Comparison of ENCODE assay signal across 8 cellular contexts in the genomic region with DNA sequence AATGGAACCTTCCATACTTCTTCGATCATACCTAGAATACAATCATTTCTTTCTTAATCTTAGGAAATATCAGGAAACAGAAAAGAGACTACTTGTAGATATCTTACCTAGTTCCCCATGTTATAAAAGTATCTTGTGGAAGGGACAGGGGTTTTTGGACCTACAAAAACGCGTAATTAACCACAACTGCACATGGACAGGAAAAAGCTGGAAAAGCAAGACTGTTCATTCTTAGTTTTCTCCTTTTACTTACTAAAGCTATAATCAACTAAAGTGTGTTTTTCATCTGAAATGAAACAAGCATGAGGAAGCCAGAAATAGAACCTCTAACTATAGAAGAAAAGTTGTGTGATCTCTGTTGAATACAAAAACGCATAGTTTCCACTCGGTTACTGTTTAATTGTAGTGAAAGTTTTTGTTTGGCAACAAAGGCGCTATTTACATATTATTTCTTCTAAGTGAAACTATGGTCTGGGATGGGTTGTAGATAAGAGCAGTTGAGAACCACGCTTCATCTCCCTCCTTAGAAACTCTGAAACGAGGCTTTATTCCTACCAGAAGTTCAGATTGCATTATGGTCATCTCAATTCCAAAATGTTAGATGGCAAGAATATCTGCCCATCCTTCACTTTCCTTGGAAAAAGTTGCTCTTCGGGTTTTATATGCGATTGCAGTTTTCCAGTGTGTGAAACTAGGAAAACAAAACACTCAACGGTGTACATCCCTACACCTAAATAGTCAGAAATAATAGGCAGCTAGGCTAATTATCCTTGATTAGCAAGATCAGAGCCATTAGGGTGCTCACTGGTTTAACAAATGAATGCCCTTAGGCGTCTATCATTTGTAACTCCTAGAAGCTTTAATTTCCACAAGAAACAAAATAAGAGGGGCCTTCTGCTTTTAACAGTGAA. TPM values are rescaled to one million over a fixed set of nuclear protein-coding genes. Genes with fewer than 3 reads are reported as not detected.
DNase-seq lines count a peak whose midpoint lies in the region; ATAC-seq and TF ChIP-seq lines count a peak whose summit lies in the region.

No MANE protein-coding gene starts in this region.

- H3K4me3 ChIP-seq in SJCRH30 (peak overlapping the region; percentile 87), spleen (peak overlapping the region; percentile 19 to 73 (median 47))

- no peak for ATAC-seq in foreskin keratinocyte
- ATAC-seq in GM18519 (IDR thresholded peaks at IDR 0.05; ENCODE audit: low FRiP score, unreplicated experiment), result no peak

- H3K27ac ChIP-seq in SJCRH30, result peak overlapping the region; percentile 94
- H3K27ac ChIP-seq in foreskin keratinocyte, result peak overlapping the region; percentile 68
- peak overlapping the region in 1 of 8 donors; percentile 38 for H3K27ac ChIP-seq in spleen

- no peaks in the 10 kb centered on the region for H3K27me3 ChIP-seq in SJCRH30
- no peaks in the 10 kb centered on the region for H3K27me3 ChIP-seq in foreskin keratinocyte
- peaks cover 0 to 47% (median 27%) of the 10 kb centered on the region in 7 donors for H3K27me3 ChIP-seq in spleen (replicated peaks in 1 of 7)

- peak overlapping the region; percentile 74 for H3K27ac Mint-ChIP-seq in T-helper 1 cell treated with Interleukin-12 subunit alpha and Interleukin-12 subunit beta and Interleukin-4 antibody, amounts not matched to agents 30 μg/mL and 1 μg/mL, for 36 hours

- peaks cover 32% of the 10 kb centered on the region for H3K4me1 ChIP-seq in SJCRH30
- peaks cover 15% of the 10 kb centered on the region for H3K4me1 ChIP-seq in foreskin keratinocyte
- H3K4me1 ChIP-seq in spleen, result peaks cover 0 to 43% (median 22%) of the 10 kb centered on the region in 6 donors

- no peaks in the 10 kb centered on the region for H3K9me3 Mint-ChIP-seq in T-helper 1 cell treated with Interleukin-12 subunit alpha and Interleukin-12 subunit beta and Interleukin-4 antibody, amounts not matched to agents 30 μg/mL and 1 μg/mL, for 36 hours

- no peak for DNase-seq in T-helper 1 cell
- DNase-seq in SJCRH30, result peak in 1 of 2 experiments; percentile 41
- peak in 1 of 2 donors; percentile 35 for DNase-seq in foreskin keratinocyte
- no peak for DNase-seq in spleen
- no peak for DNase-seq in SIG-M5 treated with dmso at 0.1 percent for 504 hours (lab: John Stamatoyannopoulos, UW; ENCODE audit: unreplicated experiment)
- DNase-seq in NCI-H2029 treated with DMSO at 0.1 percent for 48 hours (lab: John Stamatoyannopoulos, UW), result no peak

- no peak for TF ChIP-seq POLR2A in spleen (IDR thresholded peaks at IDR 0.05)

- peaks cover 24% of the 10 kb centered on the region for H3K27me3 Mint-ChIP-seq in T-helper 1 cell treated with Interleukin-12 subunit alpha and Interleukin-12 subunit beta and Interleukin-4 antibody, amounts not matched to agents 30 μg/mL and 1 μg/mL, for 36 hours (ENCODE audit: low read depth)

- H3K9me3 ChIP-seq in SJCRH30 (replicated peaks) (no peaks in the 10 kb centered on the region), spleen (no peaks in the 10 kb centered on the region)

- TF ChIP-seq CTCF in foreskin keratinocyte (conservative IDR thresholded peaks at IDR 0.05) (no peak), spleen (IDR thresholded peaks at IDR 0.05 in 8 of 11, conservative IDR thresholded peaks at IDR 0.05 in 3 of 11) (no peak)

- H3K4me3 Mint-ChIP-seq in T-helper 1 cell treated with Interleukin-12 subunit alpha and Interleukin-12 subunit beta and Interleukin-4 antibody, amounts not matched to agents 30 μg/mL and 1 μg/mL, for 36 hours, result peak overlapping the region; percentile 90

- 21 to 40% (median 23%) methylated on average over 12 of the region's 12 CpGs for WGBS in spleen, 5 donors

- peaks cover 5% of the 10 kb centered on the region for H3K36me3 Mint-ChIP-seq in T-helper 1 cell treated with Interleukin-12 subunit alpha and Interleukin-12 subunit beta and Interleukin-4 antibody, amounts not matched to agents 30 μg/mL and 1 μg/mL, for 36 hours (ENCODE audit: low read depth)

- H3K36me3 ChIP-seq in SJCRH30 (peaks cover 21% of the 10 kb centered on the region), spleen (no peaks in the 10 kb centered on the region)

- intact Hi-C loops in spleen (cut with DNase I; ENCODE audit: low total_unique reads), result no loop called here

- peaks cover 47% of the 10 kb centered on the region for H3K4me1 Mint-ChIP-seq in T-helper 1 cell treated with Interleukin-12 subunit alpha and Interleukin-12 subunit beta and Interleukin-4 antibody, amounts not matched to agents 30 μg/mL and 1 μg/mL, for 36 hours (ENCODE audit: low read depth)

RNA-seq across cellular contexts. Expression of a gene that starts 1.1 kb away (rescaled TPM):
- total RNA-seq in SJCRH30 (2014; rRNA removed; shearing (Covaris generic)), result 231 and 239 TPM in 2 replicates
- total RNA-seq in foreskin keratinocyte (44.6 and 65.0 TPM in 2 replicates), spleen (10 to 100 TPM in 5 of 7 donors, 1 to 10 TPM in 2; 7.1 to 18.4 (median 12.5) TPM)
- polyA plus RNA-seq in foreskin keratinocyte (8.3 and 11.3 TPM in 2 replicates), spleen (1 to 10 TPM in 2 of 3 donors, under 1 TPM in 1; 0.54 to 2.7 (median 2.1) TPM)
